Comparison of ENCODE assay signal across 16 cellular contexts in genomic region chr15:84611631-84612030, GRCh38.
"Had no signal": no experiment of that assay in that cellular context is flagged by ENCODE, and none has a peak within 500 bp of the region (broad histone marks: within the 10 kb centered on the region; RNA-seq: fewer than 3 reads in every experiment).

No MANE protein-coding gene starts in this region.

- ATAC-seq: activated CD8-positive, alpha-beta memory T cell treated with anti-CD3 and anti-CD28 coated beads, Interleukin-2, amount 10 ng/mL, durations not matched to agents 7 days and 5 days; activated naive CD8-positive, alpha-beta T cell treated with anti-CD3 and anti-CD28 coated beads, Interleukin-2, amount 50 U/mL, for 24 hours; left cardiac atrium; naive thymus-derived CD4-positive, alpha-beta T cell; right cardiac atrium had no signal

- H3K36me3 ChIP-seq: colonic mucosa had no signal

- H3K4me1 ChIP-seq: colonic mucosa had no signal

- H3K27ac ChIP-seq: colonic mucosa, neutrophil had no signal

- H3K27me3 ChIP-seq: colonic mucosa, neutrophil had no signal

- H3K9me3 ChIP-seq: colonic mucosa, neutrophil had no signal

- H3K4me3 ChIP-seq: colonic mucosa, lung, smooth muscle cell had no signal

- DNase-seq: activated CD4-positive, alpha-beta T cell treated with anti-CD3 and anti-CD28 coated beads, Interleukin-2, amount 50 U/mL, for 4 hours; activated CD4-positive, CD25-positive, alpha-beta regulatory T cell treated with anti-CD3 and anti-CD28 coated beads, Interleukin-2, amount 50 U/mL, for 72 hours; activated CD8-positive, alpha-beta memory T cell treated with anti-CD3 and anti-CD28 coated beads, Interleukin-2, amount 10 ng/mL, durations not matched to agents 7 days and 5 days; activated naive CD8-positive, alpha-beta T cell treated with anti-CD3 and anti-CD28 coated beads, Interleukin-2, amount 50 U/mL, for 24 hours; activated T-cell treated with anti-CD3 and anti-CD28 coated beads, Interleukin-2, amount 50 U/mL, for 24 hours; caudate nucleus; colonic mucosa; effector CD4-positive, alpha-beta T cell; left cardiac atrium; naive thymus-derived CD4-positive, alpha-beta T cell; right cardiac atrium; stimulated activated naive CD4-positive, alpha-beta T cell; trophoblast cell had no signal
